ENCODE assay signal across 7 cellular contexts in genomic region chr6:15244605-15245360, GRCh38. TPM values are rescaled to one million over a fixed set of nuclear protein-coding genes. Genes with fewer than 3 reads are reported as not detected.
DNase-seq lines count a peak whose midpoint lies in the region; ATAC-seq and TF ChIP-seq lines count a peak whose summit lies in the region.

No MANE protein-coding gene starts in this region.

- H3K4me3 Mint-ChIP-seq in activated CD4-positive, alpha-beta T cell treated with anti-CD3 and anti-CD28 coated beads for 36 hours: peak overlapping the region; percentile 92

- POLR2A ChIA-PET in activated CD4-positive, alpha-beta T cell treated with anti-CD3 and anti-CD28 coated beads for 36 hours (lab: Charles Lee): interaction anchor here (1.0 kb wide), 1 partner anchor 368 kb away, joined by 3 read pairs; no protein-coding TSS in a partner anchor

- intact Hi-C loops in activated CD4-positive, alpha-beta T cell treated with anti-CD3 and anti-CD28 coated beads for 36 hours (cut with DNase I, micrococcal nuclease): loop anchor here (1.0 to 10.0 kb wide), 21 partner anchors 60 to 1627 kb away; partner anchors contain the start of genes CD83 (in 1 of the 2), MYLIP (in 1 of the 2), NOL7 (in 1 of the 2) and RANBP9 (in 1 of the 2)
- intact Hi-C loops in lower lobe of right lung (cut with DNase I): no loop called here

- TF ChIP-seq CTCF in GM12865 (IDR thresholded peaks at IDR 0.05; ENCODE audit: insufficient read depth, low read depth, low read length, missing control alignments): no peak
- TF ChIP-seq CTCF in lower lobe of right lung (IDR thresholded peaks at IDR 0.05): no peak

- peak; percentile 71 for DNase-seq in GM12865 (ENCODE audit: low read depth)
- DNase-seq in NCI-H1930 (lab: John Stamatoyannopoulos, UW): peak; percentile 39 to 45
- DNase-seq in activated CD4-positive, alpha-beta T cell treated with anti-CD3 and anti-CD28 coated beads for 36 hours: peak; percentile 80
- peak; percentile 84 for DNase-seq in lower lobe of right lung
- peak; percentile 21 to 34 for DNase-seq in stimulated activated CD8-positive, alpha-beta memory T cell treated with anti-CD3 and anti-CD28 coated beads, Interleukin-2, amount 100 ng/mL, for 48 hours (ENCODE audit: low read depth in 2 of 2)

- H3K27me3 ChIP-seq in duodenal mucosa (ENCODE audit: control insufficient read depth in 1 of 2, insufficient read depth in 2 of 2, low read length in 2 of 2) (no peaks in the 10 kb centered on the region), lower lobe of right lung (ENCODE audit: low read depth) (no peaks in the 10 kb centered on the region)

- H3K4me1 ChIP-seq in duodenal mucosa (ENCODE audit: control insufficient read depth in 1 of 2, insufficient read depth in 2 of 2, low read length in 2 of 2) (peaks cover 9% of the 10 kb centered on the region in 2 donors), lower lobe of right lung (peaks cover 23% of the 10 kb centered on the region)

- H3K9ac ChIP-seq in duodenal mucosa (ENCODE audit: low read depth in 1 of 2, low read length in 2 of 2): peak overlapping the region; percentile 24 to 70

- no peaks in the 10 kb centered on the region for H3K27me3 Mint-ChIP-seq in activated CD4-positive, alpha-beta T cell treated with anti-CD3 and anti-CD28 coated beads for 36 hours

- H3K4me3 ChIP-seq in GM12865 (ENCODE audit: low read depth, low read length) (peak overlapping the region; percentile 72), duodenal mucosa (ENCODE audit: low read depth in 1 of 2, low read length in 2 of 2) (peak overlapping the region; percentile 67 to 94), lower lobe of right lung (peak overlapping the region; percentile 94)

- no peaks in the 10 kb centered on the region for H3K9me3 Mint-ChIP-seq in activated CD4-positive, alpha-beta T cell treated with anti-CD3 and anti-CD28 coated beads for 36 hours (ENCODE audit: low read depth)

- H3K36me3 ChIP-seq in duodenal mucosa (ENCODE audit: control insufficient read depth in 1 of 2, insufficient read depth in 2 of 2, low read length in 2 of 2) (no peaks in the 10 kb centered on the region), lower lobe of right lung (no peaks in the 10 kb centered on the region)

- peak overlapping the region; percentile 99 for H3K27ac Mint-ChIP-seq in activated CD4-positive, alpha-beta T cell treated with anti-CD3 and anti-CD28 coated beads for 36 hours

- H3K4me1 Mint-ChIP-seq in activated CD4-positive, alpha-beta T cell treated with anti-CD3 and anti-CD28 coated beads for 36 hours: peaks cover 14% of the 10 kb centered on the region

- CTCF ChIA-PET in activated CD4-positive, alpha-beta T cell treated with anti-CD3 and anti-CD28 coated beads for 36 hours (lab: Charles Lee): no interaction called here

- ATAC-seq in HG02571 (IDR thresholded peaks at IDR 0.05; ENCODE audit: unreplicated experiment) (peak; percentile 16), lower lobe of right lung (peak; percentile 23 to 28)
- peak; percentile 16 for ATAC-seq in activated CD4-positive, alpha-beta T cell treated with anti-CD3 and anti-CD28 coated beads for 36 hours

- H3K9me3 ChIP-seq in duodenal mucosa (ENCODE audit: control insufficient read depth in 1 of 2, low read length in 2 of 2) (no peaks in the 10 kb centered on the region), lower lobe of right lung (no peaks in the 10 kb centered on the region)

- H3K27ac ChIP-seq in duodenal mucosa (ENCODE audit: low read depth, low read length) (peak overlapping the region; percentile 74), lower lobe of right lung (peak overlapping the region; percentile 95)

- H3K36me3 Mint-ChIP-seq in activated CD4-positive, alpha-beta T cell treated with anti-CD3 and anti-CD28 coated beads for 36 hours (ENCODE audit: low read depth): peaks cover 30% of the 10 kb centered on the region

RNA-seq across cellular contexts. Expression of gene JARID2, which starts 1.1 kb away (rescaled TPM):
- 10 to 100 TPM; 43.0 to 48.6 TPM for total RNA-seq in activated CD4-positive, alpha-beta T cell treated with anti-CD3 and anti-CD28 coated beads for 36 hours
- 16.0 TPM for total RNA-seq in lower lobe of right lung

Comparison
In these comparisons a context has a peak if more than half of its experiments do, and no peak if none do; other contexts are left out.
1. Peak in every context shown above with its lines: DNase-seq, ATAC-seq, H3K4me3 ChIP-seq and H3K27ac ChIP-seq.
2. DNase-seq: peak in every context shown above with its lines; median percentile 84 in lower lobe of right lung; 80 in activated CD4-positive, alpha-beta T cell treated with anti-CD3 and anti-CD28 coated beads for 36 hours; 71 in GM12865; 42 in NCI-H1930; 28 in stimulated activated CD8-positive, alpha-beta memory T cell treated with anti-CD3 and anti-CD28 coated beads, Interleukin-2, amount 100 ng/mL, for 48 hours.